2 cellular contexts compared by ENCODE assay signal in genomic region chr7:38704041-38704547, GRCh38.
TF ChIP-seq lines count a peak whose summit lies in the region.

No MANE protein-coding gene starts in this region.

TF ChIP-seq in liver, 16 proteins besides CTCF, POLR2A, EP300 and RAD21 (continued from another document):
- TF ChIP-seq JUND (IDR thresholded peaks at IDR 0.05), result no peak
- no peak for TF ChIP-seq HNF4G (IDR thresholded peaks at IDR 0.05)
- TF ChIP-seq ZBTB33 (IDR thresholded peaks at IDR 0.05), result peak; percentile 33
- TF ChIP-seq SP1 (IDR thresholded peaks at IDR 0.05), result peak; percentile 20
- no peak for TF ChIP-seq ATF3 (IDR thresholded peaks at IDR 0.05)
- no peak for TF ChIP-seq NR2F2 (IDR thresholded peaks at IDR 0.05)
- TF ChIP-seq REST (IDR thresholded peaks at IDR 0.05), result peak; percentile 45
- TF ChIP-seq EGR1 (IDR thresholded peaks at IDR 0.05; ENCODE audit: low read depth in 2 of 2), result no peak

TF ChIP-seq in HepG2, 621 proteins besides CTCF, POLR2A, EP300 and RAD21 (continued from another document):
- TF ChIP-seq ZNF407 (CRISPR knock-in tag; IDR thresholded peaks at IDR 0.05; ENCODE audit: not compliant biosample characterization) (no peak), KDM6A (CRISPR knock-in tag; IDR thresholded peaks at IDR 0.05; ENCODE audit: low read depth) (no peak), ZSCAN25 (CRISPR knock-in tag; IDR thresholded peaks at IDR 0.05) (no peak), ZNF816 (CRISPR knock-in tag; IDR thresholded peaks at IDR 0.05; ENCODE audit: borderline replicate concordance) (no peak), SP4 (CRISPR knock-in tag; IDR thresholded peaks at IDR 0.05) (no peak), DNMT3B (CRISPR knock-in tag; conservative IDR thresholded peaks at IDR 0.05) (no peak), FOXA3 (CRISPR knock-in tag; IDR thresholded peaks at IDR 0.05) (no peak), ZBTB39 (CRISPR knock-in tag; IDR thresholded peaks at IDR 0.05) (no peak)
